23 cellular contexts compared by ENCODE assay signal in genomic region chr6:156760377-156760776, GRCh38.
"Had no signal": no experiment of that assay in that cellular context is flagged by ENCODE, and none has a peak within 500 bp of the region (broad histone marks: within the 10 kb centered on the region; RNA-seq: fewer than 3 reads in every experiment).

No MANE protein-coding gene starts in this region.

- H3K27me3 ChIP-seq: colonic mucosa, esophagus squamous epithelium, gastroesophageal sphincter, neutrophil, pancreas, tibial nerve, upper lobe of right lung had no signal

- H3K36me3 ChIP-seq: colonic mucosa, esophagus squamous epithelium, gastroesophageal sphincter, neutrophil, pancreas, tibial nerve, upper lobe of right lung had no signal

- H3K27ac Mint-ChIP-seq: naive thymus-derived CD4-positive, alpha-beta T cell; nephron progenitor cell; progenitor cell of endocrine pancreas; stimulated activated effector memory CD8-positive, alpha-beta T cell treated with anti-CD3 and anti-CD28 coated beads, Interleukin-12 subunit alpha, Interleukin-12 subunit beta, amount 100 ng/mL, for 72 hours; stimulated activated naive CD8-positive, alpha-beta T cell treated with anti-CD3 and anti-CD28 coated beads, Interleukin-15, Interleukin-2, amounts not matched to agents 100 ng/mL and 50 ng/mL, for 24 hours had no signal

- DNase-seq: colonic mucosa; dermis blood vessel endothelial cell; esophagus squamous epithelium; foreskin fibroblast; glutamatergic neuron; islet precursor cell; mammary epithelial cell; naive thymus-derived CD4-positive, alpha-beta T cell; nephron progenitor cell; pancreas; right cardiac atrium; small intestine; stimulated activated CD4-positive, alpha-beta T cell treated with anti-CD3 and anti-CD28 coated beads, Interleukin-12 subunit alpha, Interleukin-12 subunit beta, amount 100 ng/mL, for 4 hours; stimulated activated CD4-positive, alpha-beta T cell treated with anti-CD3 and anti-CD28 coated beads, Interleukin-2, amount 100 ng/mL, for 48 hours; stimulated activated CD8-positive, alpha-beta memory T cell treated with anti-CD3 and anti-CD28 coated beads, Interleukin-4, amount 100 ng/mL, for 48 hours; upper lobe of right lung had no signal

- ATAC-seq: gastroesophageal sphincter; left lobe of liver; naive thymus-derived CD4-positive, alpha-beta T cell; pancreas; right cardiac atrium; stimulated activated effector memory CD8-positive, alpha-beta T cell treated with anti-CD3 and anti-CD28 coated beads, Interleukin-12 subunit alpha, Interleukin-12 subunit beta, amount 100 ng/mL, for 72 hours; upper lobe of right lung had no signal

- H3K4me3 Mint-ChIP-seq: naive thymus-derived CD4-positive, alpha-beta T cell; nephron progenitor cell; stimulated activated effector memory CD8-positive, alpha-beta T cell treated with anti-CD3 and anti-CD28 coated beads, Interleukin-12 subunit alpha, Interleukin-12 subunit beta, amount 100 ng/mL, for 72 hours; stimulated activated naive CD8-positive, alpha-beta T cell treated with anti-CD3 and anti-CD28 coated beads, Interleukin-15, Interleukin-2, amounts not matched to agents 100 ng/mL and 50 ng/mL, for 24 hours had no signal

- H3K27ac ChIP-seq: colonic mucosa, esophagus squamous epithelium, gastroesophageal sphincter, neutrophil, pancreas, tibial nerve, upper lobe of right lung had no signal

- H3K9me3 Mint-ChIP-seq: naive thymus-derived CD4-positive, alpha-beta T cell; nephron progenitor cell; stimulated activated effector memory CD8-positive, alpha-beta T cell treated with anti-CD3 and anti-CD28 coated beads, Interleukin-12 subunit alpha, Interleukin-12 subunit beta, amount 100 ng/mL, for 72 hours; stimulated activated naive CD8-positive, alpha-beta T cell treated with anti-CD3 and anti-CD28 coated beads, Interleukin-15, Interleukin-2, amounts not matched to agents 100 ng/mL and 50 ng/mL, for 24 hours had no signal

- H3K4me1 ChIP-seq: colonic mucosa, esophagus squamous epithelium, gastroesophageal sphincter, pancreas, tibial nerve, upper lobe of right lung had no signal

- H3K36me3 Mint-ChIP-seq: naive thymus-derived CD4-positive, alpha-beta T cell; stimulated activated effector memory CD8-positive, alpha-beta T cell treated with anti-CD3 and anti-CD28 coated beads, Interleukin-12 subunit alpha, Interleukin-12 subunit beta, amount 100 ng/mL, for 72 hours had no signal

- H3K4me3 ChIP-seq: colonic mucosa, esophagus squamous epithelium, gastroesophageal sphincter, pancreas, tibial nerve, upper lobe of right lung had no signal

- H3K9me3 ChIP-seq: colonic mucosa, esophagus squamous epithelium, gastroesophageal sphincter, neutrophil, pancreas, tibial nerve, upper lobe of right lung had no signal

- H3K4me1 Mint-ChIP-seq: nephron progenitor cell; stimulated activated effector memory CD8-positive, alpha-beta T cell treated with anti-CD3 and anti-CD28 coated beads, Interleukin-12 subunit alpha, Interleukin-12 subunit beta, amount 100 ng/mL, for 72 hours had no signal

- FAIRE-seq: small intestine had no signal
